Comparison of ENCODE assay signal across 10 cellular contexts in the genomic region with DNA sequence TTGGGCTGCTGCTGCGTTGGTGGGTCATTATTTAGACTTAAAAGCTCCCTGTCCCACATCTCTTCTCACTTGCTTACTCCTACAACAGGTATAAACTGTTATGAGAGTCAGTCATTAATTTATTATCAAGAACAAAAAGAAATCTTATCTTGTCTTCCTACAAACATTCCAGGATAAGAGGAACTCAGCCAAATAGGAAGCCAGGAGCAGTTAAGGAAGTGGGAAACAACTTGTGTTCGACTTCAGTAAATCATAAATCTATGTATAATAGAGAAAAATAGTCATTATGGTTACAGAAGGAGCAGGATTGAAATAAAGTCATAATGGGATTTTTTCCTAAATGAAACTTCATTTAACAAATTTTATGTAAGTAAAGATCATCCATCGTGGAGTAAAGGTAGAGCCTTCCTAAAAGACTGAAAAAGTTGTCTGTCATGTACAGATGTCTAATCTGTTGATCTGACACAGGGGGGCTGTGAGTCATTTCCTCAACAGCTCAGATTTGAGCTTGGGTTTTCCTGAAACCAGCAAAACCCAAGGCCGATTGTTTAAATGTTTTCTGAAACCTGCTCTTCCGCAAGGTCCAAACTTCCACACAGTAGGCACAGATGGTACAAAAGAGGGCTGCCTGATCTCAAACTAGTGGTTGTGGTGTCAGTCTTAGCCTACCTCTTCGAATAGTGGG. TPM values are rescaled to one million over a fixed set of nuclear protein-coding genes. Genes with fewer than 3 reads are reported as not detected.
DNase-seq lines count a peak whose midpoint lies in the region; ATAC-seq, FAIRE-seq and TF ChIP-seq lines count a peak whose summit lies in the region.
"Had no signal": no experiment of that assay in that cellular context is flagged by ENCODE, and none has a peak within 500 bp of the region (broad histone marks: within the 10 kb centered on the region; RNA-seq: fewer than 3 reads in every experiment).

No MANE protein-coding gene starts in this region.

- intact Hi-C loops in pancreas (cut with DNase I) = no loop called here

- peaks cover 2% of the 10 kb centered on the region for H3K27me3 Mint-ChIP-seq in activated CD4-positive, alpha-beta memory T cell treated with anti-CD3 and anti-CD28 coated beads, Interleukin-2, amount 10 ng/mL, durations not matched to agents 7 days and 5 days

- no peak overlapping the region for H3K4me3 ChIP-seq in urinary bladder (ENCODE audit: low read depth, low read length)
- H3K4me3 ChIP-seq in pancreas = no peak overlapping the region
- H3K4me3 ChIP-seq: upper lobe of right lung had no signal

- peaks cover 2% of the 10 kb centered on the region for H3K36me3 ChIP-seq in urinary bladder (ENCODE audit: insufficient read depth)
- no peaks in the 10 kb centered on the region for H3K36me3 ChIP-seq in pancreas

- no peak for TF ChIP-seq CTCF in pancreas (IDR thresholded peaks at IDR 0.05)

- H3K27me3 ChIP-seq in pancreas = no peaks in the 10 kb centered on the region
- H3K27me3 ChIP-seq: upper lobe of right lung had no signal

- H3K9me3 Mint-ChIP-seq in activated CD4-positive, alpha-beta memory T cell treated with anti-CD3 and anti-CD28 coated beads, Interleukin-2, amount 10 ng/mL, durations not matched to agents 7 days and 5 days = no peaks in the 10 kb centered on the region
- H3K9me3 Mint-ChIP-seq: CD8-positive, alpha-beta T cell had no signal

- H3K4me1 Mint-ChIP-seq in activated CD4-positive, alpha-beta memory T cell treated with anti-CD3 and anti-CD28 coated beads, Interleukin-2, amount 10 ng/mL, durations not matched to agents 7 days and 5 days = peaks cover 22% of the 10 kb centered on the region

- H3K27ac ChIP-seq in urinary bladder (ENCODE audit: low read depth) = peak overlapping the region; percentile 41
- H3K27ac ChIP-seq in pancreas = no peak overlapping the region
- H3K27ac ChIP-seq: upper lobe of right lung had no signal

- peaks cover 11% of the 10 kb centered on the region for H3K36me3 Mint-ChIP-seq in activated CD4-positive, alpha-beta memory T cell treated with anti-CD3 and anti-CD28 coated beads, Interleukin-2, amount 10 ng/mL, durations not matched to agents 7 days and 5 days (ENCODE audit: low read depth)
- H3K36me3 Mint-ChIP-seq: CD8-positive, alpha-beta T cell had no signal

- POLR2A ChIA-PET in activated CD4-positive, alpha-beta memory T cell treated with anti-CD3 and anti-CD28 coated beads, Interleukin-2, amount 10 ng/mL, durations not matched to agents 7 days and 5 days (lab: Charles Lee) = no interaction called here

- 61% methylated on average over 6 of the region's 6 CpGs for WGBS in urinary bladder
- 77 to 79% methylated on average over 6 of the region's 6 CpGs for WGBS in pancreas, 2 donors

- no peaks in the 10 kb centered on the region for H3K9me3 ChIP-seq in pancreas
- H3K9me3 ChIP-seq: upper lobe of right lung had no signal

- H3K4me3 Mint-ChIP-seq in activated CD4-positive, alpha-beta memory T cell treated with anti-CD3 and anti-CD28 coated beads, Interleukin-2, amount 10 ng/mL, durations not matched to agents 7 days and 5 days = no peak overlapping the region
- H3K4me3 Mint-ChIP-seq: CD8-positive, alpha-beta T cell had no signal

- CTCF ChIA-PET in activated CD4-positive, alpha-beta memory T cell treated with anti-CD3 and anti-CD28 coated beads, Interleukin-2, amount 10 ng/mL, durations not matched to agents 7 days and 5 days (lab: Charles Lee) = interaction anchor here (0.8 kb wide), 1 partner anchor 20 kb away, joined by 4 read pairs; no protein-coding TSS in a partner anchor

- H3K4me1 ChIP-seq in urinary bladder (ENCODE audit: insufficient read depth) (no peaks in the 10 kb centered on the region), pancreas (peaks cover 0 to 5% (median 0%) of the 10 kb centered on the region in 3 donors)

- ATAC-seq in GM19455 (IDR thresholded peaks at IDR 0.05; ENCODE audit: unreplicated experiment) (no peak), pancreas (no peak), GM19463 (IDR thresholded peaks at IDR 0.05; ENCODE audit: unreplicated experiment) (no peak)
- ATAC-seq: CD8-positive, alpha-beta T cell; upper lobe of right lung had no signal

- H3K27ac Mint-ChIP-seq in activated CD4-positive, alpha-beta memory T cell treated with anti-CD3 and anti-CD28 coated beads, Interleukin-2, amount 10 ng/mL, durations not matched to agents 7 days and 5 days = no peak overlapping the region
- H3K27ac Mint-ChIP-seq: CD8-positive, alpha-beta T cell had no signal

- FAIRE-seq in pancreas (lab: Jason Lieb, UNC) = no peak

- peak; percentile 26 for DNase-seq in stimulated activated CD4-positive, alpha-beta T cell treated with anti-CD3 and anti-CD28 coated beads, Interleukin-1b, Interleukin-23, amount 100 ng/mL, for 48 hours
- no peak for DNase-seq in stimulated activated CD4-positive, alpha-beta T cell treated with anti-CD3 and anti-CD28 coated beads, Interleukin-12 subunit alpha, Interleukin-12 subunit beta, amount 100 ng/mL, for 4 hours
- peak; percentile 30 for DNase-seq in activated CD4-positive, alpha-beta memory T cell treated with anti-CD3 and anti-CD28 coated beads, Interleukin-2, amount 10 ng/mL, durations not matched to agents 7 days and 5 days
- DNase-seq in glomerular visceral epithelial cell (ENCODE audit: extremely low spot score) (peak; percentile 46), pancreas (no peak)
- DNase-seq: upper lobe of right lung had no signal

RNA-seq across cellular contexts. Expression of gene LRRTM2, which starts 25.3 kb away (rescaled TPM):
- under 1 TPM in 1 of 2 experiments, not detected in 1; 0.23 TPM for total RNA-seq in activated CD4-positive, alpha-beta memory T cell treated with anti-CD3 and anti-CD28 coated beads, Interleukin-2, amount 10 ng/mL, durations not matched to agents 7 days and 5 days
- total RNA-seq in urinary bladder = 3.3 TPM
- 0.14 TPM for polyA plus RNA-seq in urinary bladder
- under 1 TPM; 0.12 to 0.61 (median 0.31) TPM for total RNA-seq in pancreas
- polyA plus RNA-seq in pancreas = under 1 TPM; 0.08 to 0.21 TPM

Comparison
In these comparisons a context has a peak if more than half of its experiments do, and no peak if none do; other contexts are left out.
1. DNase-seq: peak in stimulated activated CD4-positive, alpha-beta T cell treated with anti-CD3 and anti-CD28 coated beads, Interleukin-1b, Interleukin-23, amount 100 ng/mL, for 48 hours (single experiment), activated CD4-positive, alpha-beta memory T cell treated with anti-CD3 and anti-CD28 coated beads, Interleukin-2, amount 10 ng/mL, durations not matched to agents 7 days and 5 days (single experiment) and glomerular visceral epithelial cell (single experiment); none in stimulated activated CD4-positive, alpha-beta T cell treated with anti-CD3 and anti-CD28 coated beads, Interleukin-12 subunit alpha, Interleukin-12 subunit beta, amount 100 ng/mL, for 4 hours (single experiment) and pancreas (0 of 6).